Comparison of ENCODE assay signal across 1 cellular context in genomic region chr1:16874968-16875367, GRCh38.
TF ChIP-seq lines count a peak whose summit lies in the region.

No MANE protein-coding gene starts in this region.

TF ChIP-seq in HepG2, 621 proteins besides CTCF, POLR2A, EP300 and RAD21:
- TF ChIP-seq ZNF777 (CRISPR knock-in tag; IDR thresholded peaks at IDR 0.05) (peak; percentile 94), RARA (CRISPR knock-in tag; IDR thresholded peaks at IDR 0.05) (peak; percentile 31; the same call in 1 of the 2 replicates), RXRA (CRISPR knock-in tag; IDR thresholded peaks at IDR 0.05) (peak; percentile 44; the same call in 1 of the 2 replicates)
